In genomic region chr1:74684301-74684700, GRCh38 we compare ENCODE assay signal across 3 cellular contexts. TPM values are rescaled to one million over a fixed set of nuclear protein-coding genes. Genes with fewer than 3 reads are reported as not detected.
"Had no signal": no experiment of that assay in that cellular context is flagged by ENCODE, and none has a peak within 500 bp of the region (broad histone marks: within the 10 kb centered on the region; RNA-seq: fewer than 3 reads in every experiment).

No MANE protein-coding gene starts in this region.

- DNase-seq: GDM1, GF-D8 had no signal

RNA-seq across cellular contexts. Expression of gene ERICH3, which starts 10.7 kb away (rescaled TPM):
- total RNA-seq: G401 had no signal
